ENCODE assay signal across 8 cellular contexts in the genomic region with DNA sequence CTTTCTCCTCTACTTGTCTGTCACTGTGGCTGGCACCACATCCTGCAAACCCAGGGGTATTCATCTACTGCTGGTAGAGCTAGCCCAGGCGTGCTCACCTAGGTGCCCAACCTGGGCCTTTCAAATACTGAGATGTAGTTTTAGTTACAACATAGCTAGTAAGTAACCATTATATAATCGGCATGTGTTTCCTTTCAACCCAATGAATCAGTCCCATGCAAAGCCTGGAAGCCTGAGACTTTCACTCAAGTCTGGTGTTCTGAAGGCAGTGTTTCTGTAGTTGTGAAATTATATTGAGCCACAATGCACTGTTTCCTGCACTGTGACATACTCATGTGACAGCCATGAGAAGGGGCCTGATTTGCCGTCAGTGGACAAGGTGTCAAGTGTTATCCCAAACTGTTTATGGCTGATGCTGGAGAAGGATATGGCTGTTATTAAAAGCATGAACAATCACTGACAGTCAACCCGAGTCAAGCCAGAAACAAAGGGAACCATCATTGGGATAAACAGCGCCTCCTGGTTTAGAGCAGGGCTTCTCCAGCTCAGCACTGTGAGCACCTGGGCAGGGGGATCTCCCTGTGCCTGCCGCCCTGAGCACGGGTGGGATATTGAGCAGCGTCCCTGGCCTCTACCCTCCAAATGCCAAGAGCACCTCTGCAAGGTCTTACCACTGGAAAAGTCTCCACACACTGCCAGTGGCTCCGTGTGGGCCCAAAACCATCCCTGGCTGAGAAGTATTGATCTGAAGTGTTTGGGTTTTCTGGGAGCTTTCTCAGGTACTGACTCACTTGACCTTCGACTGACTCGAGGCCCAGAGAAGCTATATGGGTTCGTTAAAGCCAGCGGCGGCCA. TPM values are rescaled to one million over a fixed set of nuclear protein-coding genes. Genes with fewer than 3 reads are reported as not detected.
DNase-seq lines count a peak whose midpoint lies in the region; ATAC-seq and TF ChIP-seq lines count a peak whose summit lies in the region.

No MANE protein-coding gene starts in this region.

- DNase-seq in activated CD8-positive, alpha-beta memory T cell treated with anti-CD3 and anti-CD28 coated beads, Interleukin-2, amount 50 U/mL, for 48 hours: peak; percentile 60
- no peak for DNase-seq in activated CD8-positive, alpha-beta memory T cell treated with anti-CD3 and anti-CD28 coated beads, Interleukin-2, amount 50 U/mL, for 4 hours
- DNase-seq in NCI-H526 (lab: John Stamatoyannopoulos, UW) (peak; percentile 54 to 60), MCF 10A (ENCODE audit: unreplicated experiment) (peak; percentile 42), lung (ENCODE audit: low spot score) (no peak), transverse colon (no peak)

- H3K27ac ChIP-seq in lung (ENCODE audit: low read depth in 1 of 2, low read length in 1 of 2): peak overlapping the region; percentile 22 to 98
- H3K27ac ChIP-seq in transverse colon: peak overlapping the region; percentile 93 to 97 (median 95)

- H3K4me1 Mint-ChIP-seq in MCF 10A (ENCODE audit: insufficient read depth, unreplicated experiment): peaks cover 31% of the 10 kb centered on the region

- H3K9me3 Mint-ChIP-seq in MCF 10A (ENCODE audit: unreplicated experiment): no peaks in the 10 kb centered on the region

- in situ Hi-C loops in transverse colon (cut with MboI; ENCODE audit: low pct_ligation_motif_present in 1 of 4, low pct_unique_long_range_greater_than_20kb in 1 of 4, low sequenced_read_pairs in 3 of 4): loop anchor here in 2 of 4 donors (10.0 kb wide), 2 partner anchors 117 to 127 kb away; no protein-coding TSS in a partner anchor

- peaks cover 66% of the 10 kb centered on the region for H3K36me3 Mint-ChIP-seq in MCF 10A (ENCODE audit: insufficient read depth, unreplicated experiment)

- intact Hi-C loops in MCF 10A (cut with micrococcal nuclease): no loop called here
- intact Hi-C loops in transverse colon (cut with DNase I; ENCODE audit: low total_unique reads): no loop called here

- TSS peak; percentile 23 for BruUV-seq in MCF 10A (replicated peaks; lab: Mats Ljungman, UMichigan)

- TF ChIP-seq CTCF in MCF 10A (IDR thresholded peaks at IDR 0.05; ENCODE audit: unreplicated experiment) (no peak), lung (IDR thresholded peaks at IDR 0.05; ENCODE audit: control extremely low read depth, extremely low read depth) (no peak), transverse colon (IDR thresholded peaks at IDR 0.05) (peak in 2 of 5 experiments; percentile 29 to 37)

- peak overlapping the region; percentile 97 for H3K27ac Mint-ChIP-seq in MCF 10A (ENCODE audit: low read depth, unreplicated experiment)

- peaks cover 4 to 20% of the 10 kb centered on the region in 2 donors for H3K4me1 ChIP-seq in lung (ENCODE audit: control insufficient read depth in 2 of 2, insufficient read depth in 2 of 2, low read length in 2 of 2)
- H3K4me1 ChIP-seq in transverse colon: peaks cover 22 to 29% (median 27%) of the 10 kb centered on the region in 4 donors

- no peaks in the 10 kb centered on the region for H3K27me3 Mint-ChIP-seq in MCF 10A (ENCODE audit: insufficient read depth, unreplicated experiment)

- H3K9me3 ChIP-seq in lung (ENCODE audit: control insufficient read depth in 2 of 2, insufficient read depth in 1 of 2, low read length in 1 of 2) (no peaks in the 10 kb centered on the region), transverse colon (no peaks in the 10 kb centered on the region)

- H3K4me3 Mint-ChIP-seq in MCF 10A (ENCODE audit: unreplicated experiment): peak overlapping the region; percentile 84

- TF ChIP-seq EP300 in transverse colon (IDR thresholded peaks at IDR 0.05; ENCODE audit: low read depth): no peak

- no peak for TF ChIP-seq POLR2A in transverse colon (IDR thresholded peaks at IDR 0.05)

- WGBS in lung, 2 donors: 21% methylated on average over 14 of the region's 14 CpGs
- WGBS in transverse colon (ENCODE audit: low coverage in 1 of 2), 2 donors: 17 to 60% methylated on average over 2 to 14 of the region's 14 CpGs

- CTCF ChIA-PET in MCF 10A (lab: Yijun Ruan, JAX): interaction anchor here (0.6 to 2.9 kb wide), 16 partner anchors 9 to 786 kb away, joined by 3 to 18 read pairs (median 4); partner anchors contain the start of gene LSM14B

- POLR2A ChIA-PET in MCF 10A (lab: Yijun Ruan, JAX): interaction anchor here (0.6 to 6.0 kb wide), 20 partner anchors 9 to 631 kb away, joined by 3 to 124 read pairs (median 4); partner anchors contain the start of genes LAMA5, LSM14B, MTG2 and OSBPL2

- no peaks in the 10 kb centered on the region for H3K27me3 ChIP-seq in lung (ENCODE audit: control insufficient read depth, insufficient read depth)
- no peaks in the 10 kb centered on the region for H3K27me3 ChIP-seq in transverse colon

- ATAC-seq in lung (ENCODE audit: insufficient read depth, low FRiP score): no peak
- ATAC-seq in GM19395 (IDR thresholded peaks at IDR 0.05; ENCODE audit: unreplicated experiment): no peak
- ATAC-seq in GM21360 (IDR thresholded peaks at IDR 0.05; ENCODE audit: unreplicated experiment): no peak

- peaks cover 31 to 38% of the 10 kb centered on the region in 2 donors for H3K36me3 ChIP-seq in lung (ENCODE audit: control insufficient read depth in 2 of 2, insufficient read depth in 2 of 2, low read length in 2 of 2)
- peaks cover 0 to 32% (median 12%) of the 10 kb centered on the region in 4 donors for H3K36me3 ChIP-seq in transverse colon

- peak overlapping the region; percentile 98 for H3K4me3 ChIP-seq in lung
- H3K4me3 ChIP-seq in transverse colon: peak overlapping the region; percentile 89 to 98 (median 94)

RNA-seq across cellular contexts. Expression of gene PSMA7, which starts 1.6 kb away (rescaled TPM):
- total RNA-seq in MCF 10A (2022) (362 and 419 TPM in 2 replicates), lung (100 to 1,000 TPM; 100 to 289 TPM), transverse colon (100 to 1,000 TPM; 154 to 241 (median 234) TPM)
- polyA plus RNA-seq in lung: 100 to 1,000 TPM; 226 to 478 TPM

RNA-seq across cellular contexts. Expression of gene SS18L1, which starts 1.9 kb away (rescaled TPM):
- total RNA-seq in MCF 10A (2022): 16.1 and 17.9 TPM in 2 replicates
- 10 to 100 TPM; 15.1 to 24.1 TPM for total RNA-seq in lung
- polyA plus RNA-seq in lung: 10 to 100 TPM in 1 of 2 donors, 1 to 10 TPM in 1; 7.2 to 14.6 TPM
- 10 to 100 TPM; 14.7 to 23.2 (median 22.1) TPM for total RNA-seq in transverse colon

RNA-seq across cellular contexts. Expression of gene LSM14B, which starts 19.3 kb away (rescaled TPM):
- total RNA-seq in MCF 10A (2022): 33.3 and 35.1 TPM in 2 replicates
- total RNA-seq in lung: 10 to 100 TPM; 31.7 to 41.7 TPM
- polyA plus RNA-seq in lung: 10 to 100 TPM; 16.4 to 24.0 TPM
- total RNA-seq in transverse colon: 10 to 100 TPM; 22.1 to 45.3 (median 35.6) TPM

RNA-seq across cellular contexts. Expression of gene MTG2, which starts 41.2 kb away (rescaled TPM):
- total RNA-seq in MCF 10A (2022): 46.9 and 61.0 TPM in 2 replicates
- 10 to 100 TPM; 18.3 to 35.5 TPM for total RNA-seq in lung
- 10 to 100 TPM; 23.4 to 33.7 TPM for polyA plus RNA-seq in lung
- total RNA-seq in transverse colon: 10 to 100 TPM in 3 of 4 donors, 1 to 10 TPM in 1; 9.8 to 58.0 (median 23.1) TPM

Comparison
In these comparisons a context has a peak if more than half of its experiments do, and no peak if none do; other contexts are left out.
1. DNase-seq: peak in activated CD8-positive, alpha-beta memory T cell treated with anti-CD3 and anti-CD28 coated beads, Interleukin-2, amount 50 U/mL, for 48 hours (single experiment), NCI-H526 (2 of 2) and MCF 10A (single experiment); none in activated CD8-positive, alpha-beta memory T cell treated with anti-CD3 and anti-CD28 coated beads, Interleukin-2, amount 50 U/mL, for 4 hours (single experiment), lung (single experiment) and transverse colon (single experiment).